In genomic region chr6:145235207-145235606, GRCh38 we compare ENCODE assay signal across 19 cellular contexts.
DNase-seq lines count a peak whose midpoint lies in the region; ATAC-seq, FAIRE-seq and TF ChIP-seq lines count a peak whose summit lies in the region.
"Had no signal": no experiment of that assay in that cellular context is flagged by ENCODE, and none has a peak within 500 bp of the region (broad histone marks: within the 10 kb centered on the region; RNA-seq: fewer than 3 reads in every experiment).

No MANE protein-coding gene starts in this region.

- no peaks in the 10 kb centered on the region for H3K4me1 ChIP-seq in HepG2 (ENCODE audit: insufficient read depth, low read length)
- no peaks in the 10 kb centered on the region for H3K4me1 ChIP-seq in right lobe of liver
- no peaks in the 10 kb centered on the region for H3K4me1 ChIP-seq in endodermal cell (ENCODE audit: control insufficient read depth, insufficient read depth, low read length)
- H3K4me1 ChIP-seq: BLaER1 had no signal

- no peaks in the 10 kb centered on the region for H3K79me2 ChIP-seq in HepG2 (ENCODE audit: insufficient read depth, low read length)

- peak; percentile 4 for FAIRE-seq in HepG2 (lab: Jason Lieb, UNC)
- FAIRE-seq: A549, GM12892 had no signal

- peaks cover 4% of the 10 kb centered on the region for H3K36me3 Mint-ChIP-seq in endodermal cell (ENCODE audit: low read depth)
- peaks cover 0 to 4% (median 0%) of the 10 kb centered on the region in 3 donors for H3K36me3 Mint-ChIP-seq in naive thymus-derived CD8-positive, alpha-beta T cell
- H3K36me3 Mint-ChIP-seq: CD14-positive monocyte; CD4-positive, alpha-beta memory T cell had no signal

- intact Hi-C loops in HepG2 (cut with micrococcal nuclease; ENCODE audit: unreplicated experiment): no loop called here
- intact Hi-C loops in right lobe of liver (cut with DNase I): no loop called here

- BruUV-seq in HepG2 (replicated peaks; lab: Mats Ljungman, UMichigan): no TSS peak

- H3K9ac ChIP-seq in HepG2 (ENCODE audit: insufficient read depth, low read depth, low read length): no peak overlapping the region
- H3K9ac ChIP-seq in endodermal cell (ENCODE audit: extremely low read depth, low read length, poor library complexity, severe bottlenecking): no peak overlapping the region
- H3K9ac ChIP-seq: BLaER1 had no signal

- no peak overlapping the region for H3K27ac Mint-ChIP-seq in endodermal cell
- no peak overlapping the region for H3K27ac Mint-ChIP-seq in naive thymus-derived CD8-positive, alpha-beta T cell
- H3K27ac Mint-ChIP-seq: CD14-positive monocyte; CD4-positive, alpha-beta memory T cell had no signal

- TF ChIP-seq RAD21 in HepG2 (CRISPR knock-in tag; IDR thresholded peaks at IDR 0.05): no peak

- H3K4me3 ChIP-seq in HepG2 (replicated peaks in 1 of 3; ENCODE audit: insufficient read depth in 1 of 3, low read depth in 2 of 3, low read length in 3 of 3) (no peak overlapping the region), right lobe of liver (no peak overlapping the region), endodermal cell (ENCODE audit: low read length) (peak overlapping the region; percentile 32)
- H3K4me3 ChIP-seq: A549, BLaER1 had no signal

- H3K36me3 ChIP-seq in HepG2 (replicated peaks in 1 of 2; ENCODE audit: control insufficient read depth in 1 of 2, insufficient read depth in 2 of 2, low read length in 2 of 2) (no peaks in the 10 kb centered on the region), right lobe of liver (no peaks in the 10 kb centered on the region), endodermal cell (ENCODE audit: control insufficient read depth, insufficient read depth, low read length) (no peaks in the 10 kb centered on the region)
- H3K36me3 ChIP-seq: BLaER1 had no signal

- no peaks in the 10 kb centered on the region for H3K27me3 Mint-ChIP-seq in endodermal cell (ENCODE audit: insufficient read depth)
- H3K27me3 Mint-ChIP-seq in naive thymus-derived CD8-positive, alpha-beta T cell: peaks cover 5 to 33% (median 7%) of the 10 kb centered on the region in 5 donors

- 86% methylated on average over 1 of the region's 1 CpG for WGBS in HepG2 (ENCODE audit: low lambda C conversion rate)
- WGBS in right lobe of liver (ENCODE audit: insufficient coverage, low coverage, low lambda C conversion rate, missing lambda C conversion rate): 88% methylated on average over 1 of the region's 1 CpG
- WGBS in endodermal cell (ENCODE audit: insufficient coverage in 1 of 2, insufficient read length in 1 of 2), 2 experiments: no CpG with 5 or more reads among the region's 1 CpG

- H3K4me2 ChIP-seq in HepG2 (ENCODE audit: low read depth, low read length): no peak overlapping the region
- H3K4me2 ChIP-seq: A549, BLaER1 had no signal

- CTCF ChIA-PET in HepG2 (lab: Yijun Ruan, JAX; ENCODE audit: low intra/inter-chr PET ratio, low total read pairs): no interaction called here

- H3K9me3 ChIP-seq in HepG2 (ENCODE audit: low read length) (no peaks in the 10 kb centered on the region), right lobe of liver (no peaks in the 10 kb centered on the region), endodermal cell (ENCODE audit: control insufficient read depth, low read length) (peaks cover 49% of the 10 kb centered on the region)
- H3K9me3 ChIP-seq: A549 had no signal

- no peak for TF ChIP-seq POLR2A in HepG2 (IDR thresholded peaks at IDR 0.05; ENCODE audit: insufficient read depth in 1 of 2, low read depth in 2 of 2, low read length in 2 of 2)
- TF ChIP-seq POLR2A in right lobe of liver (IDR thresholded peaks at IDR 0.05): no peak

- H4K20me1 ChIP-seq in HepG2 (ENCODE audit: insufficient read depth, low read length): no peaks in the 10 kb centered on the region
- H4K20me1 ChIP-seq: BLaER1 had no signal

- TF ChIP-seq CTCF in HepG2 (CRISPR knock-in tag; IDR thresholded peaks at IDR 0.05) (no peak), right lobe of liver (IDR thresholded peaks at IDR 0.05) (no peak), endodermal cell (conservative IDR thresholded peaks at IDR 0.05) (no peak)

- H2AFZ ChIP-seq in HepG2 (ENCODE audit: low read length): no peak overlapping the region

- no peak for TF ChIP-seq EP300 in HepG2 (IDR thresholded peaks at IDR 0.05; ENCODE audit: low read depth in 2 of 2, low read length in 2 of 2)
- no peak for TF ChIP-seq EP300 in HepG2 (CRISPR knock-in tag; IDR thresholded peaks at IDR 0.05; ENCODE audit: borderline replicate concordance)

- in situ Hi-C loops in HepG2 (cut with HindIII; ENCODE audit: extremely low pct_ligation_motif_present, low pct_unique_long_range_greater_than_20kb): no loop called here

- no peak for DNase-seq in HepG2 (ENCODE audit: low spot score)
- DNase-seq in right lobe of liver: no peak
- DNase-seq in M059J (ENCODE audit: low read depth): peak; percentile 12
- no peak for DNase-seq in endodermal cell
- DNase-seq in cerebellar cortex (ENCODE audit: low spot score): no peak
- DNase-seq in naive thymus-derived CD8-positive, alpha-beta T cell: no peak
- no peak for DNase-seq in DMS53 (lab: John Stamatoyannopoulos, UW)
- DNase-seq: CD4-positive, alpha-beta memory T cell; DND-41; GDM1; GOT3; H7 had no signal

- H3K4me3 Mint-ChIP-seq in endodermal cell: no peak overlapping the region
- no peak overlapping the region for H3K4me3 Mint-ChIP-seq in naive thymus-derived CD8-positive, alpha-beta T cell
- H3K4me3 Mint-ChIP-seq: CD14-positive monocyte; CD4-positive, alpha-beta memory T cell had no signal

- peaks cover 28% of the 10 kb centered on the region for H3K9me3 Mint-ChIP-seq in endodermal cell
- H3K9me3 Mint-ChIP-seq in naive thymus-derived CD8-positive, alpha-beta T cell: peaks cover 0 to 14% (median 0%) of the 10 kb centered on the region in 9 donors

- POLR2A ChIA-PET in HepG2 (lab: Yijun Ruan, JAX): no interaction called here
- POLR2A ChIA-PET in naive thymus-derived CD8-positive, alpha-beta T cell (lab: Charles Lee): no interaction called here

- H3K4me1 Mint-ChIP-seq in endodermal cell: peaks cover 25% of the 10 kb centered on the region
- no peaks in the 10 kb centered on the region for H3K4me1 Mint-ChIP-seq in naive thymus-derived CD8-positive, alpha-beta T cell
- H3K4me1 Mint-ChIP-seq: CD14-positive monocyte; CD4-positive, alpha-beta memory T cell had no signal

- H3K27me3 ChIP-seq in HepG2 (ENCODE audit: control insufficient read depth in 1 of 2, insufficient read depth in 2 of 2, low read length in 2 of 2) (no peaks in the 10 kb centered on the region), right lobe of liver (no peaks in the 10 kb centered on the region), endodermal cell (ENCODE audit: control insufficient read depth, insufficient read depth, low read length, poor library complexity, severe bottlenecking) (no peaks in the 10 kb centered on the region)
- H3K27me3 ChIP-seq: BLaER1 had no signal

- H3K27ac ChIP-seq in HepG2 (ENCODE audit: extremely low read length, insufficient read depth, low read length) (no peak overlapping the region), right lobe of liver (no peak overlapping the region), endodermal cell (ENCODE audit: low read depth, low read length) (no peak overlapping the region)
- H3K27ac ChIP-seq: 22Rv1, A549, BLaER1 had no signal

- ATAC-seq in HepG2 (no peak), right lobe of liver (no peak), GM18517 (IDR thresholded peaks at IDR 0.05; ENCODE audit: unreplicated experiment) (no peak)
- no peak for ATAC-seq in naive thymus-derived CD8-positive, alpha-beta T cell
- ATAC-seq: A549, HCT116 had no signal

TF ChIP-seq in HepG2, 621 proteins besides CTCF, POLR2A, EP300 and RAD21 (continues in another document):
- no peak for TF ChIP-seq ZNF792 (CRISPR knock-in tag; IDR thresholded peaks at IDR 0.05)
- TF ChIP-seq ZNF567 (CRISPR knock-in tag; IDR thresholded peaks at IDR 0.05; ENCODE audit: borderline replicate concordance): no peak
- no peak for TF ChIP-seq ZNF282 (IDR thresholded peaks at IDR 0.05; ENCODE audit: partially characterized antibody)
- TF ChIP-seq SP4 (CRISPR knock-in tag; IDR thresholded peaks at IDR 0.05): no peak
- TF ChIP-seq ZFP37 (CRISPR knock-in tag; IDR thresholded peaks at IDR 0.05; ENCODE audit: borderline replicate concordance): no peak
- TF ChIP-seq, protein P1, sequence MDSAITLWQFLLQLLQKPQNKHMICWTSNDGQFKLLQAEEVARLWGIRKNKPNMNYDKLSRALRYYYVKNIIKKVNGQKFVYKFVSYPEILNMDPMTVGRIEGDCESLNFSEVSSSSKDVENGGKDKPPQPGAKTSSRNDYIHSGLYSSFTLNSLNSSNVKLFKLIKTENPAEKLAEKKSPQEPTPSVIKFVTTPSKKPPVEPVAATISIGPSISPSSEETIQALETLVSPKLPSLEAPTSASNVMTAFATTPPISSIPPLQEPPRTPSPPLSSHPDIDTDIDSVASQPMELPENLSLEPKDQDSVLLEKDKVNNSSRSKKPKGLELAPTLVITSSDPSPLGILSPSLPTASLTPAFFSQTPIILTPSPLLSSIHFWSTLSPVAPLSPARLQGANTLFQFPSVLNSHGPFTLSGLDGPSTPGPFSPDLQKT (CRISPR knock-in tag; IDR thresholded peaks at IDR 0.05; ENCODE audit: borderline replicate concordance): no peak
- TF ChIP-seq KDM4B (CRISPR knock-in tag; IDR thresholded peaks at IDR 0.05): no peak
- TF ChIP-seq, protein P2, sequence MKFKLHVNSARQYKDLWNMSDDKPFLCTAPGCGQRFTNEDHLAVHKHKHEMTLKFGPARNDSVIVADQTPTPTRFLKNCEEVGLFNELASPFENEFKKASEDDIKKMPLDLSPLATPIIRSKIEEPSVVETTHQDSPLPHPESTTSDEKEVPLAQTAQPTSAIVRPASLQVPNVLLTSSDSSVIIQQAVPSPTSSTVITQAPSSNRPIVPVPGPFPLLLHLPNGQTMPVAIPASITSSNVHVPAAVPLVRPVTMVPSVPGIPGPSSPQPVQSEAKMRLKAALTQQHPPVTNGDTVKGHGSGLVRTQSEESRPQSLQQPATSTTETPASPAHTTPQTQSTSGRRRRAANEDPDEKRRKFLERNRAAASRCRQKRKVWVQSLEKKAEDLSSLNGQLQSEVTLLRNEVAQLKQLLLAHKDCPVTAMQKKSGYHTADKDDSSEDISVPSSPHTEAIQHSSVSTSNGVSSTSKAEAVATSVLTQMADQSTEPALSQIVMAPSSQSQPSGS (CRISPR knock-in tag; IDR thresholded peaks at IDR 0.05): no peak
- TF ChIP-seq ZFY (CRISPR knock-in tag; IDR thresholded peaks at IDR 0.05): no peak
- no peak for TF ChIP-seq NCOA5 (CRISPR knock-in tag; IDR thresholded peaks at IDR 0.05)
